In genomic region chr3:48685603-48686511, GRCh38 we compare ENCODE assay signal across 1 cellular context.
TF ChIP-seq lines count a peak whose summit lies in the region.

Gene NCKIPSD (minus strand): TSS chr3:48685915. CDS start chr3:48685807, 108 bp downstream.

TF ChIP-seq in GM12878, 131 proteins besides CTCF, POLR2A, EP300 and RAD21 (continued from another document):
- TF ChIP-seq E2F8 (IDR thresholded peaks at IDR 0.05; ENCODE audit: low read depth, partially characterized antibody) (no peak), MTA2 (IDR thresholded peaks at IDR 0.05; ENCODE audit: low read depth) (0 out of 2 replicates have a peak, but pooled peaks have one; percentile 15), YY1 (IDR thresholded peaks at IDR 0.05; ENCODE audit: low read depth, low read length) (0 out of 2 replicates have a peak, but pooled peaks have one; percentile 39), TCF3 (IDR thresholded peaks at IDR 0.05; ENCODE audit: borderline replicate concordance, insufficient read depth, low read depth, low read length) (0 out of 2 replicates have a peak, but pooled peaks have one; percentile 45), BACH1 (IDR thresholded peaks at IDR 0.05; ENCODE audit: borderline replicate concordance) (peak; percentile 89), KLF5 (IDR thresholded peaks at IDR 0.05; ENCODE audit: partially characterized antibody) (peak; percentile 33), ZNF217 (IDR thresholded peaks at IDR 0.05) (0 out of 2 replicates have a peak, but pooled peaks have one; percentile 12), NRF1 (conservative IDR thresholded peaks at IDR 0.05; ENCODE audit: low read depth, low read length) (peak; percentile 61), CHD4 (IDR thresholded peaks at IDR 0.05) (no peak), ZNF592 (IDR thresholded peaks at IDR 0.05) (peak; percentile 75), CBX5 (IDR thresholded peaks at IDR 0.05; ENCODE audit: low read depth) (0 out of 2 replicates have a peak, but pooled peaks have one; percentile 11), RB1 (IDR thresholded peaks at IDR 0.05; ENCODE audit: borderline replicate concordance) (peak; percentile 91; the same call in 1 of the 2 replicates), SREBF2 (IDR thresholded peaks at IDR 0.05; ENCODE audit: low read length) (no peak), TCF12 (IDR thresholded peaks at IDR 0.05; ENCODE audit: low read depth, low read length) (0 out of 2 replicates have a peak, but pooled peaks have one; percentile 10), IRF4 (IDR thresholded peaks at IDR 0.05; ENCODE audit: low read depth, low read length) (no peak), MXI1 (IDR thresholded peaks at IDR 0.05; ENCODE audit: low read depth, low read length) (peak; percentile 68), SKIL (IDR thresholded peaks at IDR 0.05; ENCODE audit: low read depth, poor library complexity, severe bottlenecking) (no peak), EGR1 (IDR thresholded peaks at IDR 0.05; ENCODE audit: borderline replicate concordance in 1 of 2, low read depth in 2 of 2, low read length in 2 of 2) (peak in 1 of 2 experiments; percentile 41; a peak in 2 of 3 replicates), SMC3 (IDR thresholded peaks at IDR 0.05; ENCODE audit: borderline replicate concordance, low read length) (peak; percentile 39; the same call in 1 of the 2 replicates), ZNF384 (IDR thresholded peaks at IDR 0.05; ENCODE audit: borderline replicate concordance, low read depth, low read length) (no peak), CREB1 (IDR thresholded peaks at IDR 0.05; ENCODE audit: low read depth) (no peak), SUPT20H (IDR thresholded peaks at IDR 0.05; ENCODE audit: borderline replicate concordance, control insufficient read depth, low read depth, low read length) (no peak), HDGF (IDR thresholded peaks at IDR 0.05) (no peak), SRF (IDR thresholded peaks at IDR 0.05; ENCODE audit: low read depth in 2 of 2, low read length in 2 of 2) (0 out of 4 replicates have a peak, but pooled peaks of 1 of the 2 experiments have one; percentile 9), POLR2AphosphoS2 (IDR thresholded peaks at IDR 0.05; ENCODE audit: low read depth, low read length) (peak; percentile 63; the same call in 1 of the 2 replicates), IKZF1 (conservative IDR thresholded peaks at IDR 0.05) (peak; percentile 81), ZNF687 (IDR thresholded peaks at IDR 0.05) (peak; percentile 72), NR2F1 (conservative IDR thresholded peaks at IDR 0.05) (peak; percentile 73), POU2F2 (IDR thresholded peaks at IDR 0.05; ENCODE audit: borderline replicate concordance, low read depth, low read length) (no peak), BHLHE40 (IDR thresholded peaks at IDR 0.05; ENCODE audit: borderline replicate concordance in 1 of 2, low read depth in 2 of 2, low read length in 1 of 2) (peak in 1 of 2 experiments; percentile 80; a peak in 2 of 4 replicates), SMARCA5 (IDR thresholded peaks at IDR 0.05) (peak; percentile 98), NBN (IDR thresholded peaks at IDR 0.05) (peak; percentile 29; the same call in 1 of the 2 replicates), CEBPB (IDR thresholded peaks at IDR 0.05; ENCODE audit: borderline replicate concordance in 1 of 2, low read depth in 2 of 2, low read length in 2 of 2) (no peak), POLR2AphosphoS5 (IDR thresholded peaks at IDR 0.05; ENCODE audit: low read length) (peak; percentile 65; the same call in 1 of the 2 replicates), BCL3 (IDR thresholded peaks at IDR 0.05; ENCODE audit: borderline replicate concordance, insufficient read depth, low read depth, low read length, poor library complexity, severe bottlenecking) (no peak), ZBTB33 (IDR thresholded peaks at IDR 0.05) (no peak)
